In genomic region chr20:62240015-62240685, GRCh38 we compare ENCODE assay signal across 2 cellular contexts.
A peak's percentile ranks its signal among the peaks of the same experiment; 100 is the strongest.
TF ChIP-seq lines count a peak whose summit lies in the region.

No MANE protein-coding gene starts in this region.

TF ChIP-seq in HCT116, 20 proteins besides CTCF, POLR2A, EP300 and RAD21:
- no peak for TF ChIP-seq CEBPB (IDR thresholded peaks at IDR 0.05; ENCODE audit: low read depth)
- no peak for TF ChIP-seq CBX3 (IDR thresholded peaks at IDR 0.05; ENCODE audit: low read depth)
- TF ChIP-seq MAX (IDR thresholded peaks at IDR 0.05): no peak
- TF ChIP-seq SP1 (IDR thresholded peaks at IDR 0.05; ENCODE audit: low read depth): no peak
- no peak for TF ChIP-seq SRF (IDR thresholded peaks at IDR 0.05; ENCODE audit: low read depth)

TF ChIP-seq in K562, 482 proteins besides CTCF, POLR2A, EP300 and RAD21:
- TF ChIP-seq CBX1 (IDR thresholded peaks at IDR 0.05; ENCODE audit: low read depth): no peak
- TF ChIP-seq USF1 (CRISPR knock-in tag; IDR thresholded peaks at IDR 0.05): no peak
- TF ChIP-seq POLR3A (IDR thresholded peaks at IDR 0.05; ENCODE audit: borderline replicate concordance, extremely low read depth, insufficient read depth, insufficient read length): no peak
- no peak for TF ChIP-seq USF2 (CRISPR knock-in tag; IDR thresholded peaks at IDR 0.05)
- no peak for TF ChIP-seq SMARCA5 (IDR thresholded peaks at IDR 0.05)
- no peak for TF ChIP-seq ZKSCAN8 (CRISPR knock-in tag; IDR thresholded peaks at IDR 0.05)
- TF ChIP-seq ARID1B (IDR thresholded peaks at IDR 0.05): no peak
- no peak for TF ChIP-seq ZNF395 (CRISPR knock-in tag; IDR thresholded peaks at IDR 0.05)
- TF ChIP-seq NELFE (IDR thresholded peaks at IDR 0.05; ENCODE audit: insufficient read depth, insufficient read length): no peak
- TF ChIP-seq TAF7 (tag; IDR thresholded peaks at IDR 0.05): no peak
- TF ChIP-seq KDM1A (IDR thresholded peaks at IDR 0.05): peak; percentile 30 to 73; a peak in 3 of 4 replicates
- no peak for TF ChIP-seq GMEB1 (CRISPR knock-in tag; IDR thresholded peaks at IDR 0.05)
- TF ChIP-seq TCFL5 (CRISPR knock-in tag; conservative IDR thresholded peaks at IDR 0.05): no peak
- peak; percentile 69 for TF ChIP-seq ZFP36 (IDR thresholded peaks at IDR 0.05; ENCODE audit: low read depth, low read length, partially characterized antibody)
- 0 out of 2 replicates have a peak, but pooled peaks have one; percentile 44 for TF ChIP-seq HDAC2 (IDR thresholded peaks at IDR 0.05)
- no peak for TF ChIP-seq ATF4 (CRISPR knock-in tag; IDR thresholded peaks at IDR 0.05)
- TF ChIP-seq HMG20A (CRISPR knock-in tag; conservative IDR thresholded peaks at IDR 0.05): no peak
- no peak for TF ChIP-seq PHB (CRISPR knock-in tag; IDR thresholded peaks at IDR 0.05)
- TF ChIP-seq PTTG1 (tag; IDR thresholded peaks at IDR 0.05; ENCODE audit: low read depth): no peak
- no peak for TF ChIP-seq MAX (CRISPR knock-in tag; IDR thresholded peaks at IDR 0.05)
- no peak for TF ChIP-seq SAFB2 (IDR thresholded peaks at IDR 0.05; ENCODE audit: borderline replicate concordance, low read depth, low read length, severe bottlenecking)
- peak; percentile 92 for TF ChIP-seq RBM25 (IDR thresholded peaks at IDR 0.05; ENCODE audit: low read depth, low read length, severe bottlenecking)
- TF ChIP-seq SRF (CRISPR knock-in tag; IDR thresholded peaks at IDR 0.05): no peak
- no peak for TF ChIP-seq HNRNPUL1 (IDR thresholded peaks at IDR 0.05; ENCODE audit: low read length)
- TF ChIP-seq TOE1 (IDR thresholded peaks at IDR 0.05; ENCODE audit: borderline replicate concordance): no peak
- TF ChIP-seq TOE1 (CRISPR knock-in tag; IDR thresholded peaks at IDR 0.05; ENCODE audit: borderline replicate concordance, low read depth): no peak
- no peak for TF ChIP-seq LCOR (CRISPR knock-in tag; IDR thresholded peaks at IDR 0.05)
- no peak for TF ChIP-seq ZNF121 (CRISPR knock-in tag; conservative IDR thresholded peaks at IDR 0.05)
- no peak for TF ChIP-seq POLR2H (tag; IDR thresholded peaks at IDR 0.05; ENCODE audit: low read depth)
- no peak for TF ChIP-seq FOXA3 (CRISPR knock-in tag; conservative IDR thresholded peaks at IDR 0.05 in 1 of 2, IDR thresholded peaks at IDR 0.05 in 1 of 2)
- no peak for TF ChIP-seq TFAM (CRISPR knock-in tag; conservative IDR thresholded peaks at IDR 0.05)
- no peak for TF ChIP-seq SMARCB1 (IDR thresholded peaks at IDR 0.05; ENCODE audit: insufficient read length, low read depth)
- TF ChIP-seq MYBL2 (IDR thresholded peaks at IDR 0.05; ENCODE audit: low read depth): no peak
- TF ChIP-seq MYBL2 (CRISPR knock-in tag; IDR thresholded peaks at IDR 0.05; ENCODE audit: borderline replicate concordance): no peak
- no peak for TF ChIP-seq SAP30 (IDR thresholded peaks at IDR 0.05; ENCODE audit: borderline replicate concordance, insufficient read depth, low read depth, low read length, poor library complexity, severe bottlenecking)
- TF ChIP-seq ZKSCAN1 (IDR thresholded peaks at IDR 0.05; ENCODE audit: low read depth, low read length): no peak
- no peak for TF ChIP-seq NCOA6 (IDR thresholded peaks at IDR 0.05)
- no peak for TF ChIP-seq ESRRB (CRISPR knock-in tag; IDR thresholded peaks at IDR 0.05; ENCODE audit: borderline replicate concordance)
- TF ChIP-seq BCOR (IDR thresholded peaks at IDR 0.05): peak; percentile 85
- no peak for TF ChIP-seq THAP12 (CRISPR knock-in tag; IDR thresholded peaks at IDR 0.05)
- no peak for TF ChIP-seq HOMEZ (CRISPR knock-in tag; IDR thresholded peaks at IDR 0.05)
- TF ChIP-seq EP400 (IDR thresholded peaks at IDR 0.05): no peak
- TF ChIP-seq ZNF717 (CRISPR knock-in tag; IDR thresholded peaks at IDR 0.05): no peak
- no peak for TF ChIP-seq RBM22 (IDR thresholded peaks at IDR 0.05; ENCODE audit: low read depth, low read length, poor library complexity, severe bottlenecking)
- no peak for TF ChIP-seq EHMT2 (IDR thresholded peaks at IDR 0.05)
- no peak for TF ChIP-seq POLR2G (IDR thresholded peaks at IDR 0.05; ENCODE audit: low read depth, low read length)
- TF ChIP-seq ZNF184 (CRISPR knock-in tag; IDR thresholded peaks at IDR 0.05): no peak
